12 cellular contexts compared by ENCODE assay signal in genomic region chr3:113148307-113148703, GRCh38.
DNase-seq lines count a peak whose midpoint lies in the region; ATAC-seq and TF ChIP-seq lines count a peak whose summit lies in the region.
"Had no signal": no experiment of that assay in that cellular context is flagged by ENCODE, and none has a peak within 500 bp of the region (broad histone marks: within the 10 kb centered on the region; RNA-seq: fewer than 3 reads in every experiment).

No MANE protein-coding gene starts in this region.

- H3K4me2 ChIP-seq in smooth muscle cell (no peak overlapping the region), osteoblast (ENCODE audit: insufficient read depth, low read length) (no peak overlapping the region)

- WGBS in smooth muscle cell (ENCODE audit: low lambda C conversion rate): 34% methylated on average over 4 of the region's 4 CpGs

- H2AFZ ChIP-seq in smooth muscle cell (ENCODE audit: low read depth) (peak overlapping the region; percentile 85), osteoblast (ENCODE audit: low read length) (no peak overlapping the region)

- H3K4me1 ChIP-seq in left ventricle myocardium inferior (peaks cover 38% of the 10 kb centered on the region), smooth muscle cell (ENCODE audit: low read depth) (peaks cover 23% of the 10 kb centered on the region), osteoblast (ENCODE audit: insufficient read depth, low read length) (no peaks in the 10 kb centered on the region)
- H3K4me1 ChIP-seq: Caco-2 had no signal

- DNase-seq in G401 (ENCODE audit: low spot score) (peak; percentile 36), NCI-H748 (lab: John Stamatoyannopoulos, UW; ENCODE audit: unreplicated experiment) (peak; percentile 74), left ventricle myocardium inferior (no peak), smooth muscle cell (lab: John Stamatoyannopoulos, UW; ENCODE audit: unreplicated experiment) (no peak), osteoblast (ENCODE audit: insufficient read length, low spot score, missing footprints) (no peak), NCI-H1694 (lab: John Stamatoyannopoulos, UW) (no peak), middle frontal gyrus (ENCODE audit: extremely low spot score, low spot score) (no peak)
- DNase-seq: activated CD4-positive, alpha-beta T cell treated with anti-CD3 and anti-CD28 coated beads for 4 hours; Karpas-422; RPMI8226 had no signal

- H3F3A ChIP-seq in smooth muscle cell (ENCODE audit: low read depth): peaks cover 24% of the 10 kb centered on the region

- H3K9ac ChIP-seq in smooth muscle cell (ENCODE audit: low read depth): no peak overlapping the region

- no peak for TF ChIP-seq CTCF in left ventricle myocardium inferior (IDR thresholded peaks at IDR 0.05; ENCODE audit: borderline replicate concordance)
- TF ChIP-seq CTCF in smooth muscle cell (IDR thresholded peaks at IDR 0.05; ENCODE audit: borderline replicate concordance, insufficient read depth, poor library complexity, severe bottlenecking): no peak
- TF ChIP-seq CTCF in osteoblast (IDR thresholded peaks at IDR 0.05; ENCODE audit: extremely low read depth, low read depth, low read length): no peak

- peak overlapping the region; percentile 74 for H3K27ac ChIP-seq in left ventricle myocardium inferior (replicated peaks)
- peak overlapping the region; percentile 26 for H3K27ac ChIP-seq in smooth muscle cell (ENCODE audit: low read depth)
- no peak overlapping the region for H3K27ac ChIP-seq in osteoblast (ENCODE audit: low read depth, low read length)

- no peaks in the 10 kb centered on the region for H3K27me3 ChIP-seq in left ventricle myocardium inferior (ENCODE audit: low read depth)
- no peaks in the 10 kb centered on the region for H3K27me3 ChIP-seq in smooth muscle cell (ENCODE audit: low read depth)
- H3K27me3 ChIP-seq in osteoblast (ENCODE audit: insufficient read depth, low read length): peaks cover 21% of the 10 kb centered on the region

- H3K79me2 ChIP-seq in smooth muscle cell (ENCODE audit: low read depth) (no peaks in the 10 kb centered on the region), osteoblast (ENCODE audit: insufficient read depth, low read length) (no peaks in the 10 kb centered on the region)

- H3K4me3 ChIP-seq in left ventricle myocardium inferior (no peak overlapping the region), smooth muscle cell (no peak overlapping the region), osteoblast (ENCODE audit: insufficient read depth, low read length) (no peak overlapping the region)

- no peaks in the 10 kb centered on the region for H4K20me1 ChIP-seq in smooth muscle cell (ENCODE audit: low read depth)
- H4K20me1 ChIP-seq in osteoblast (ENCODE audit: insufficient read depth, low read length): no peaks in the 10 kb centered on the region

- no peak for ATAC-seq in GM21367 (IDR thresholded peaks at IDR 0.05; ENCODE audit: unreplicated experiment)

- no peaks in the 10 kb centered on the region for H3K9me3 ChIP-seq in left ventricle myocardium inferior (replicated peaks)
- no peaks in the 10 kb centered on the region for H3K9me3 ChIP-seq in smooth muscle cell (replicated peaks; ENCODE audit: low read depth)
- no peaks in the 10 kb centered on the region for H3K9me3 ChIP-seq in osteoblast (ENCODE audit: low read depth, low read length)
- H3K9me3 ChIP-seq: Caco-2 had no signal

- in situ Hi-C loops in G401 (cut with HindIII; ENCODE audit: low sequenced_read_pairs): no loop called here

- H3K36me3 ChIP-seq in left ventricle myocardium inferior (no peaks in the 10 kb centered on the region), smooth muscle cell (ENCODE audit: low read depth) (no peaks in the 10 kb centered on the region), osteoblast (ENCODE audit: insufficient read depth, low read length) (no peaks in the 10 kb centered on the region)

- intact Hi-C loops in left ventricle myocardium inferior (cut with micrococcal nuclease): no loop called here

Comparison
In these comparisons a context has a peak if more than half of its experiments do, and no peak if none do; other contexts are left out.
1. DNase-seq: peak in G401 (single experiment) and NCI-H748 (single experiment); none in left ventricle myocardium inferior (single experiment), smooth muscle cell (single experiment), osteoblast (single experiment), NCI-H1694 (single experiment) and middle frontal gyrus (single experiment).